In the genomic region with DNA sequence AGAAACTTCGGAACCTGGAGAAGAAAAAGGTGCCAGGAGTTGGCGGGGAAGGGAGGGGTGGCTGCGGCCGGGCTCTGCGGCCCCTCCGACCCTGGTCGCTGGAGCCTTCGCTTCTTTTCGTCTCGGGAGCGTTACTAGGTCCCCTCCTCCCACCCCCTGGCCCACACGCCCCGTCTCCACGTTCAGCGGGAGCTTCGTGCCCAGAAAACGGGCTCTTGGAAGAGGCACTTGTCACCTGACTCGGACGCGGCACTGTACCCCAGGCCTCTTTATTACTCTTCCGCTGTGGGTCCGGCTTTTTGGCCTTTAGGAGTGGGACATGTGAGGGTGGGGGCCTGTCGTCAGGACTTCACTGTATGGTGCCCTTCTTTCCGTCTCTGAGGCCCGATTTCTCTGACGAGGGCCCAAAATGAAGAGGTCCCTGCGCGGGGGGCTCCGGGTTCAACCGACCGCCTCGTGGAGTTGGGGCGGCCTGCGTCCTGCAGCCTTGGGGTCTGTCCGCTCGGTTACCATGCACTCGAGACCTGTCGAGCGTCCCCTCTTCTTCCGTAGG, we compare ENCODE assay signal across 8 cellular contexts. TPM values are rescaled to one million over a fixed set of nuclear protein-coding genes. Genes with fewer than 3 reads are reported as not detected.
DNase-seq lines count a peak whose midpoint lies in the region; ATAC-seq and TF ChIP-seq lines count a peak whose summit lies in the region.

No MANE protein-coding gene starts in this region.

- peaks cover 10 to 16% of the 10 kb centered on the region in 2 donors for H3K36me3 Mint-ChIP-seq in activated T-cell treated with anti-CD3 and anti-CD28 coated beads, Interleukin-2, amount 50 U/mL, for 72 hours (ENCODE audit: insufficient read depth in 2 of 2)
- H3K36me3 Mint-ChIP-seq in glutamatergic neuron (ENCODE audit: unreplicated experiment) = no peaks in the 10 kb centered on the region

- H2BK20ac ChIP-seq in IMR-90 (ENCODE audit: low read depth, low read length) = no peak overlapping the region

- H3K4me1 ChIP-seq in IMR-90 (ENCODE audit: control insufficient read depth, insufficient read depth, low read length) = peaks cover 4% of the 10 kb centered on the region; the same call in 1 of the 2 replicates
- peaks cover 5% of the 10 kb centered on the region for H3K4me1 ChIP-seq in prostate gland (replicated peaks)

- peak overlapping the region; percentile 97 for H3K4ac ChIP-seq in IMR-90 (ENCODE audit: low read depth, low read length)

- ATAC-seq in GM18498 (IDR thresholded peaks at IDR 0.05; ENCODE audit: unreplicated experiment) (peak; percentile 1), IMR-90 (ENCODE audit: low read depth) (no peak), HG03565 (IDR thresholded peaks at IDR 0.05; ENCODE audit: unreplicated experiment) (no peak)
- ATAC-seq in activated T-cell treated with anti-CD3 and anti-CD28 coated beads, Interleukin-2, amount 50 U/mL, for 72 hours (replicated peaks in 1 of 2) = peak; percentile 0

- H3K9me1 ChIP-seq in IMR-90 (ENCODE audit: insufficient read depth, low read length) = no peaks in the 10 kb centered on the region

- H3K27ac Mint-ChIP-seq in activated T-cell treated with anti-CD3 and anti-CD28 coated beads, Interleukin-2, amount 50 U/mL, for 72 hours = peak overlapping the region; percentile 97
- H3K27ac Mint-ChIP-seq in glutamatergic neuron (ENCODE audit: unreplicated experiment) = peak overlapping the region; percentile 93

- peak overlapping the region; percentile 77 for H2BK5ac ChIP-seq in IMR-90 (ENCODE audit: low read depth, low read length, poor library complexity, severe bottlenecking)

- TF ChIP-seq POLR2A in IMR-90 (IDR thresholded peaks at IDR 0.05; ENCODE audit: low read depth, low read length) (no peak), prostate gland (IDR thresholded peaks at IDR 0.05) (no peak)

- H3K9me3 Mint-ChIP-seq in activated T-cell treated with anti-CD3 and anti-CD28 coated beads, Interleukin-2, amount 50 U/mL, for 72 hours = no peaks in the 10 kb centered on the region
- H3K9me3 Mint-ChIP-seq in glutamatergic neuron (ENCODE audit: unreplicated experiment) = peaks cover 12% of the 10 kb centered on the region

- in situ Hi-C loops in IMR-90 (cut with MboI; ENCODE audit: low sequenced_read_pairs) = no loop called here

- H3K56ac ChIP-seq in IMR-90 (ENCODE audit: extremely low read depth, insufficient read depth, low read length) = peak overlapping the region; percentile 92

- peak overlapping the region; percentile 97 to 99 for H3K4me3 Mint-ChIP-seq in activated T-cell treated with anti-CD3 and anti-CD28 coated beads, Interleukin-2, amount 50 U/mL, for 72 hours
- H3K4me3 Mint-ChIP-seq in glutamatergic neuron (ENCODE audit: unreplicated experiment) = peak overlapping the region; percentile 95

- peak overlapping the region; percentile 89 for H2AK5ac ChIP-seq in IMR-90 (ENCODE audit: low read depth, low read length)

- H2BK15ac ChIP-seq in IMR-90 (ENCODE audit: low read depth, low read length) = 0 out of 3 replicates have a peak overlapping the region, but pooled peaks have one; percentile 35

- TF ChIP-seq CTCF in IMR-90 (conservative IDR thresholded peaks at IDR 0.05; ENCODE audit: low read depth, low read length) (no peak), glutamatergic neuron (IDR thresholded peaks at IDR 0.05; ENCODE audit: partially characterized antibody, unreplicated experiment) (no peak), prostate gland (IDR thresholded peaks at IDR 0.05) (no peak)

- CTCF ChIA-PET in IMR-90 (lab: Yijun Ruan, JAX) = no interaction called here

- no peak for DNase-seq in IMR-90
- no peak for DNase-seq in activated T-cell treated with anti-CD3 and anti-CD28 coated beads, Interleukin-2, amount 50 U/mL, for 72 hours
- DNase-seq in glutamatergic neuron = peak; percentile 18
- DNase-seq in prostate gland (ENCODE audit: low spot score) = peak; percentile 15
- DNase-seq in NCI-H524 treated with DMSO at 0.1 percent for 48 hours (lab: John Stamatoyannopoulos, UW) = no peak
- no peak for DNase-seq in SW 1271 (lab: John Stamatoyannopoulos, UW)

- H2AK9ac ChIP-seq in IMR-90 (replicated peaks; ENCODE audit: low read depth, low read length, poor library complexity) = peak overlapping the region; percentile 98

- H3K36me3 ChIP-seq in IMR-90 (ENCODE audit: control insufficient read depth, insufficient read depth, low read length) (peaks cover 8% of the 10 kb centered on the region; the same call in 1 of the 2 replicates), prostate gland (no peaks in the 10 kb centered on the region)

- peak overlapping the region; percentile 90 for H3K4me2 ChIP-seq in IMR-90 (ENCODE audit: low read depth, low read length)

- peak overlapping the region; percentile 58 for H2BK120ac ChIP-seq in IMR-90 (ENCODE audit: low read depth, low read length)

- peak overlapping the region; percentile 95 for H3K14ac ChIP-seq in IMR-90 (replicated peaks; ENCODE audit: low read depth, low read length)

- 0% methylated on average over 1 of the region's 40 CpGs; no CpG with 5 or more reads in 1 of the 2 experiments for WGBS in IMR-90 (ENCODE audit: extremely low coverage in 2 of 2, insufficient read length in 1 of 2), 2 experiments
- WGBS in prostate gland = under 1% methylated on average over 40 of the region's 40 CpGs

- intact Hi-C loops in IMR-90 (cut with micrococcal nuclease) (loop anchor here (2.0 kb wide), 2 partner anchors 56 to 306 kb away; partner anchors contain the start of gene ABTB2), prostate gland (cut with DNase I) (loop anchor here (1.0 to 5.0 kb wide), 2 partner anchors 53 to 305 kb away; partner anchors contain the start of genes ABTB2 and NAT10)

- no peaks in the 10 kb centered on the region for H3K27me3 Mint-ChIP-seq in activated T-cell treated with anti-CD3 and anti-CD28 coated beads, Interleukin-2, amount 50 U/mL, for 72 hours (ENCODE audit: low read depth)
- peaks cover 15% of the 10 kb centered on the region for H3K27me3 Mint-ChIP-seq in glutamatergic neuron (ENCODE audit: unreplicated experiment)

- peak overlapping the region; percentile 90 for H2AFZ ChIP-seq in IMR-90 (replicated peaks; ENCODE audit: low read length, poor library complexity)

- no peaks in the 10 kb centered on the region for H3K27me3 ChIP-seq in IMR-90 (ENCODE audit: control insufficient read depth, insufficient read depth, low read length)
- H3K27me3 ChIP-seq in prostate gland (replicated peaks; ENCODE audit: insufficient read depth) = no peaks in the 10 kb centered on the region

- H4K20me1 ChIP-seq in IMR-90 (ENCODE audit: insufficient read depth, low read length) = peaks cover 47% of the 10 kb centered on the region

- BruUV-seq in IMR-90 (replicated peaks; lab: Mats Ljungman, UMichigan) = no TSS peak

- peak overlapping the region; percentile 39; the same call in 1 of the 2 replicates for H3K18ac ChIP-seq in IMR-90 (ENCODE audit: low read depth, low read length)

- H3K9ac ChIP-seq in IMR-90 (ENCODE audit: low read depth, low read length) = peak overlapping the region; percentile 97

- H3K79me1 ChIP-seq in IMR-90 (ENCODE audit: low read depth in 1 of 2, low read length in 2 of 2) = peaks cover 0 to 7% of the 10 kb centered on the region in 2 experiments; a peak in 3 of 4 replicates

- no peak for TF ChIP-seq RAD21 in IMR-90 (IDR thresholded peaks at IDR 0.05; ENCODE audit: low read length)

- POLR2A ChIA-PET in IMR-90 (lab: Charles Lee; ENCODE audit: unreplicated experiment) = interaction anchor here (0.6 kb wide), 1 partner anchor 7 kb away, joined by 3 read pairs; no protein-coding TSS in a partner anchor

- H4K91ac ChIP-seq in IMR-90 (ENCODE audit: insufficient read depth, low read depth, low read length) = peak overlapping the region; percentile 87

- peak overlapping the region; percentile 77 for H4K5ac ChIP-seq in IMR-90 (ENCODE audit: low read depth, low read length)

- no peaks in the 10 kb centered on the region for H3K9me3 ChIP-seq in IMR-90 (ENCODE audit: control insufficient read depth, insufficient read depth, low read length)
- no peaks in the 10 kb centered on the region for H3K9me3 ChIP-seq in prostate gland

- peaks cover 47% of the 10 kb centered on the region for H3K4me1 Mint-ChIP-seq in activated T-cell treated with anti-CD3 and anti-CD28 coated beads, Interleukin-2, amount 50 U/mL, for 72 hours (ENCODE audit: low read depth)
- H3K4me1 Mint-ChIP-seq in glutamatergic neuron (ENCODE audit: low read depth, unreplicated experiment) = peaks cover 30% of the 10 kb centered on the region

- peak overlapping the region; percentile 99 for H3K23ac ChIP-seq in IMR-90 (ENCODE audit: low read depth, low read length)

- H3K27ac ChIP-seq in IMR-90 (ENCODE audit: insufficient read depth, low read length) (peak overlapping the region; percentile 96), prostate gland (peak overlapping the region; percentile 97 to 98)

- H3K4me3 ChIP-seq in IMR-90 (ENCODE audit: insufficient read depth, low read depth, low read length) (peak overlapping the region; percentile 67), prostate gland (peak overlapping the region; percentile 94 to 97)

- peak overlapping the region; percentile 81 to 86 for H4K8ac ChIP-seq in IMR-90 (ENCODE audit: low read depth in 2 of 2, low read length in 2 of 2)

- dilution Hi-C loops in IMR-90 (cut with HindIII; ENCODE audit: low sequenced_read_pairs, unreplicated experiment) = no loop called here

TF ChIP-seq in IMR-90, 13 proteins besides CTCF, POLR2A, EP300 and RAD21 (continues in another document):
- TF ChIP-seq RCOR1 (IDR thresholded peaks at IDR 0.05; ENCODE audit: insufficient replicate concordance, low read length) (no peak), USF2 (IDR thresholded peaks at IDR 0.05; ENCODE audit: low read depth, low read length) (no peak)

RNA-seq across cellular contexts. Expression of gene CAPRIN1, which starts 1.2 kb away (rescaled TPM):
- 253 and 266 TPM in 2 replicates for total RNA-seq in IMR-90 (2012; rRNA removed)
- 107 and 127 TPM in 2 replicates for polyA plus RNA-seq in IMR-90 (2012; rRNA removed)
- 46.8 and 91.7 TPM in 2 replicates for polyA plus RNA-seq in IMR-90 (2012; cell fraction: cytosol; rRNA removed)
- 71.0 and 99.2 TPM in 2 replicates for polyA plus RNA-seq in IMR-90 (2012; cell fraction: nucleus; rRNA removed; ENCODE audit: low replicate concordance)
- total RNA-seq in activated T-cell treated with anti-CD3 and anti-CD28 coated beads, Interleukin-2, amount 50 U/mL, for 72 hours = 100 to 1,000 TPM; 170 to 190 TPM
- total RNA-seq in glutamatergic neuron (ENCODE audit: unreplicated experiment) = 356 TPM
- total RNA-seq in prostate gland = 100 to 1,000 TPM; 145 to 199 TPM

RNA-seq across cellular contexts. Expression of gene NAT10, which starts 52.7 kb away (rescaled TPM):
- 31.9 and 34.8 TPM in 2 replicates for total RNA-seq in IMR-90 (2012; rRNA removed)
- polyA plus RNA-seq in IMR-90 (2012; rRNA removed) = 28.0 and 28.1 TPM in 2 replicates
- 13.6 and 19.4 TPM in 2 replicates for polyA plus RNA-seq in IMR-90 (2012; cell fraction: cytosol; rRNA removed)
- polyA plus RNA-seq in IMR-90 (2012; cell fraction: nucleus; rRNA removed; ENCODE audit: low replicate concordance) = 37.8 and 53.4 TPM in 2 replicates
- 10 to 100 TPM; 64.4 to 77.0 TPM for total RNA-seq in activated T-cell treated with anti-CD3 and anti-CD28 coated beads, Interleukin-2, amount 50 U/mL, for 72 hours
- total RNA-seq in glutamatergic neuron (ENCODE audit: unreplicated experiment) = 35.3 TPM
- total RNA-seq in prostate gland = 10 to 100 TPM; 21.9 to 34.7 TPM

Comparison
In these comparisons a context has a peak if more than half of its experiments do, and no peak if none do; other contexts are left out.
1. ATAC-seq: peak in GM18498 (single experiment) and activated T-cell treated with anti-CD3 and anti-CD28 coated beads, Interleukin-2, amount 50 U/mL, for 72 hours (2 of 2); none in IMR-90 (single experiment) and HG03565 (single experiment).
2. DNase-seq: peak in glutamatergic neuron (single experiment) and prostate gland (single experiment); none in IMR-90 (single experiment), activated T-cell treated with anti-CD3 and anti-CD28 coated beads, Interleukin-2, amount 50 U/mL, for 72 hours (0 of 2), NCI-H524 treated with DMSO at 0.1 percent for 48 hours (single experiment) and SW 1271 (0 of 2).